In genomic region chr12:3311027-3311402, GRCh38 we compare ENCODE assay signal across 13 cellular contexts.
DNase-seq lines count a peak whose midpoint lies in the region; ATAC-seq lines count a peak whose summit lies in the region.
"Had no signal": no experiment of that assay in that cellular context is flagged by ENCODE, and none has a peak within 500 bp of the region (broad histone marks: within the 10 kb centered on the region; RNA-seq: fewer than 3 reads in every experiment).

No MANE protein-coding gene starts in this region.

- DNase-seq in DMS53 (lab: John Stamatoyannopoulos, UW) (peak; percentile 100), NCI-H2029 (lab: John Stamatoyannopoulos, UW) (peak; percentile 80), astrocyte of the hippocampus (ENCODE audit: low read depth, low spot score) (peak; percentile 51), mucosa of gallbladder (ENCODE audit: low spot score) (peak; percentile 78), immature natural killer cell (no peak)
- DNase-seq: activated CD4-positive, CD25-positive, alpha-beta regulatory T cell; natural killer cell; NCI-H187; SHP77 treated with DMSO at 0.1 percent for 48 hours had no signal

- ATAC-seq in GM18867 (IDR thresholded peaks at IDR 0.05; ENCODE audit: unreplicated experiment) (no peak), GM19351 (IDR thresholded peaks at IDR 0.05; ENCODE audit: unreplicated experiment) (no peak), GM19023 (IDR thresholded peaks at IDR 0.05; ENCODE audit: unreplicated experiment) (no peak)
- ATAC-seq: natural killer cell had no signal

- no peak overlapping the region for H3K4me3 Mint-ChIP-seq in immature natural killer cell
- H3K4me3 Mint-ChIP-seq: natural killer cell had no signal

- no peaks in the 10 kb centered on the region for H3K4me1 Mint-ChIP-seq in immature natural killer cell
- H3K4me1 Mint-ChIP-seq: natural killer cell had no signal

- no peaks in the 10 kb centered on the region for H3K9me3 Mint-ChIP-seq in immature natural killer cell
- H3K9me3 Mint-ChIP-seq: activated T-helper 2 cell treated with anti-CD3 and anti-CD28 coated beads, Interferon-gamma antibody, Interleukin-2, Interleukin-4, amounts not matched to agents 10 μg/mL and 5 μg/mL and 100 μg/mL, durations not matched to agents 14 hours and 24 hours and 36 hours; natural killer cell had no signal

- H3K36me3 Mint-ChIP-seq in immature natural killer cell = no peaks in the 10 kb centered on the region
- H3K36me3 Mint-ChIP-seq: natural killer cell had no signal

- peaks cover 1 to 6% (median 4%) of the 10 kb centered on the region in 3 donors for H3K27me3 Mint-ChIP-seq in immature natural killer cell (ENCODE audit: low read depth in 3 of 3)

- no peak overlapping the region for H3K27ac Mint-ChIP-seq in immature natural killer cell
- H3K27ac Mint-ChIP-seq: activated T-helper 2 cell treated with anti-CD3 and anti-CD28 coated beads, Interferon-gamma antibody, Interleukin-2, Interleukin-4, amounts not matched to agents 10 μg/mL and 5 μg/mL and 100 μg/mL, durations not matched to agents 14 hours and 24 hours and 36 hours; natural killer cell had no signal

Comparison
In these comparisons a context has a peak if more than half of its experiments do, and no peak if none do; other contexts are left out.
1. DNase-seq: peak in DMS53 (single experiment), NCI-H2029 (single experiment), astrocyte of the hippocampus (single experiment) and mucosa of gallbladder (single experiment); none in immature natural killer cell (0 of 3).